ENCODE assay signal across 29 cellular contexts in the genomic region with DNA sequence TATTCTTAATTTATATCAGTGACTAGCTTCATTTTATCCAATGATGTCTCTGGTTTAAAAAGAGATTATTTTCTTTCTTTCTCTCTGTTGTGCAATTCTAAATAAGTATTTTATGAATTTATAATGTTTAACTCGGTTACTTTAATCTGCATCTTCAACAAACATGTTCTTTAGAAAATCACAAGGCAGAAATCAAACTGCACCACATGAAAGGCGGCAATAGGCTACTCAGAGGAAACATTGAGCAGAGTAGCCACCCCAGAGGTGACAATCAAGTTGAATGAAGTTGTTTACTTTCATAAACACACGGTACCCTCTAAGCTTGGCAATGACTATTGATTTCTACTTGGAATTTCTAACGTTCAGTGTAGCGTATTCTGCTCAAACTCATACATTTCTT.
"Had no signal": no experiment of that assay in that cellular context is flagged by ENCODE, and none has a peak within 500 bp of the region (broad histone marks: within the 10 kb centered on the region; RNA-seq: fewer than 3 reads in every experiment).

No MANE protein-coding gene starts in this region.

- H3K4me1 ChIP-seq: neural progenitor cell, parathyroid adenoma, psoas muscle, right lobe of liver, sigmoid colon, suprapubic skin, testis, tibial artery, transverse colon, upper lobe of right lung, uterus had no signal

- H3K36me3 ChIP-seq: neural progenitor cell, ovary, right lobe of liver, sigmoid colon, suprapubic skin, tibial artery, transverse colon, upper lobe of right lung, uterus had no signal

- ATAC-seq: natural killer cell; psoas muscle; right cardiac atrium; right lobe of liver; stimulated activated memory B cell treated with anti-CD40 and anti-IgM and Interleukin-4, amounts not matched to agents 10 μg/mL and 1 μg/mL and 100 μg/mL, for 72 hours; stimulated activated naive CD8-positive, alpha-beta T cell treated with anti-CD3 and anti-CD28 coated beads, Interleukin-15, amount 100 ng/mL, for 72 hours; stimulated activated naive CD8-positive, alpha-beta T cell treated with anti-CD3 and anti-CD28 coated beads, Interleukin-15, Interleukin-2, amounts not matched to agents 100 U/mL and 50 U/mL, for 24 hours; upper lobe of right lung had no signal

- H3K9ac ChIP-seq: neural progenitor cell, parathyroid adenoma had no signal

- H2AFZ ChIP-seq: neural progenitor cell, parathyroid adenoma had no signal

- H3K27me3 Mint-ChIP-seq: progenitor cell of endocrine pancreas; stimulated activated memory B cell treated with anti-CD40 and anti-IgM and Interleukin-4, amounts not matched to agents 10 μg/mL and 1 μg/mL and 100 μg/mL, for 72 hours; stimulated activated naive CD8-positive, alpha-beta T cell treated with anti-CD3 and anti-CD28 coated beads, Interleukin-15, amount 100 ng/mL, for 72 hours; type B pancreatic cell had no signal

- H3K9me3 ChIP-seq: ovary, psoas muscle, right lobe of liver, sigmoid colon, suprapubic skin, testis, tibial artery, transverse colon, upper lobe of right lung, uterus had no signal

- H3K36me3 Mint-ChIP-seq: natural killer cell; neural progenitor cell; stimulated activated memory B cell treated with anti-CD40 and anti-IgM and Interleukin-4, amounts not matched to agents 10 μg/mL and 1 μg/mL and 100 μg/mL, for 72 hours; type B pancreatic cell had no signal

- H3K4me3 Mint-ChIP-seq: natural killer cell; nephron; neural progenitor cell; stimulated activated memory B cell treated with anti-CD40 and anti-IgM and Interleukin-4, amounts not matched to agents 10 μg/mL and 1 μg/mL and 100 μg/mL, for 72 hours; stimulated activated naive CD8-positive, alpha-beta T cell treated with anti-CD3 and anti-CD28 coated beads, Interleukin-15, amount 100 ng/mL, for 72 hours; type B pancreatic cell had no signal

- H3K27ac Mint-ChIP-seq: natural killer cell; nephron; neural progenitor cell; progenitor cell of endocrine pancreas; stimulated activated memory B cell treated with anti-CD40 and anti-IgM and Interleukin-4, amounts not matched to agents 10 μg/mL and 1 μg/mL and 100 μg/mL, for 72 hours; stimulated activated naive CD8-positive, alpha-beta T cell treated with anti-CD3 and anti-CD28 coated beads, Interleukin-15, amount 100 ng/mL, for 72 hours; type B pancreatic cell had no signal

- H3K4me1 Mint-ChIP-seq: natural killer cell; nephron; stimulated activated memory B cell treated with anti-CD40 and anti-IgM and Interleukin-4, amounts not matched to agents 10 μg/mL and 1 μg/mL and 100 μg/mL, for 72 hours; stimulated activated naive CD8-positive, alpha-beta T cell treated with anti-CD3 and anti-CD28 coated beads, Interleukin-15, amount 100 ng/mL, for 72 hours had no signal

- H3K79me2 ChIP-seq: parathyroid adenoma had no signal

- H3K4me3 ChIP-seq: neural progenitor cell, ovary, psoas muscle, right lobe of liver, sigmoid colon, suprapubic skin, testis, tibial artery, transverse colon, upper lobe of right lung, uterus had no signal

- H3K27me3 ChIP-seq: neural progenitor cell, ovary, right lobe of liver, sigmoid colon, suprapubic skin, testis, tibial artery, transverse colon, upper lobe of right lung, uterus had no signal

- H3K4me2 ChIP-seq: neural progenitor cell had no signal

- DNase-seq: natural killer cell; occipital lobe; ovary; posterior cingulate gyrus; psoas muscle; right cardiac atrium; right lobe of liver; sigmoid colon; small intestine; stimulated activated CD4-positive, alpha-beta T cell treated with anti-CD3 and anti-CD28 coated beads, Interleukin-15, amount 100 ng/mL, for 24 hours; stimulated activated CD4-positive, alpha-beta T cell treated with anti-CD3 and anti-CD28 coated beads, Interleukin-2, amount 100 ng/mL, for 24 hours; stimulated activated CD4-positive, alpha-beta T cell treated with anti-CD3 and anti-CD28 coated beads, Interleukin-2, amount 100 ng/mL, for 48 hours; stimulated activated CD4-positive, alpha-beta T cell treated with anti-CD3 and anti-CD28 coated beads, Interleukin-4, amount 100 ng/mL, for 24 hours; stimulated activated naive CD4-positive, alpha-beta T cell; stimulated activated naive CD8-positive, alpha-beta T cell treated with anti-CD3 and anti-CD28 coated beads, Interleukin-15, amount 100 ng/mL, for 72 hours; stimulated activated naive CD8-positive, alpha-beta T cell treated with anti-CD3 and anti-CD28 coated beads, Interleukin-15, Interleukin-2, amounts not matched to agents 100 U/mL and 50 U/mL, for 24 hours; substantia nigra; testis; tibial artery; transverse colon; upper lobe of right lung; uterus had no signal

- H3K27ac ChIP-seq: neural progenitor cell, ovary, parathyroid adenoma, psoas muscle, right lobe of liver, sigmoid colon, suprapubic skin, testis, tibial artery, transverse colon, upper lobe of right lung, uterus had no signal

- H3K9me3 Mint-ChIP-seq: nephron; neural progenitor cell; stimulated activated memory B cell treated with anti-CD40 and anti-IgM and Interleukin-4, amounts not matched to agents 10 μg/mL and 1 μg/mL and 100 μg/mL, for 72 hours; stimulated activated naive CD8-positive, alpha-beta T cell treated with anti-CD3 and anti-CD28 coated beads, Interleukin-15, amount 100 ng/mL, for 72 hours; type B pancreatic cell had no signal
